ENCODE assay signal across 25 cellular contexts in genomic region chr11:33296695-33297094, GRCh38.
"Had no signal": no experiment of that assay in that cellular context is flagged by ENCODE, and none has a peak within 500 bp of the region (broad histone marks: within the 10 kb centered on the region; RNA-seq: fewer than 3 reads in every experiment).

No MANE protein-coding gene starts in this region.

- H3K4me3 Mint-ChIP-seq: activated naive CD4-positive, alpha-beta T cell treated with anti-CD3 and anti-CD28 coated beads for 36 hours; activated naive CD8-positive, alpha-beta T cell; activated T-cell treated with anti-CD3 and anti-CD28 coated beads, Interleukin-2, amount 50 U/mL, for 4 hours; brain; T-helper 2 cell treated with Interferon-gamma antibody and Interleukin-4, amounts not matched to agents 5 μg/mL and 100 μg/mL, for 36 hours had no signal

- H3K9me3 Mint-ChIP-seq: activated naive CD4-positive, alpha-beta T cell treated with anti-CD3 and anti-CD28 coated beads for 36 hours; activated T-cell treated with anti-CD3 and anti-CD28 coated beads, Interleukin-2, amount 50 U/mL, for 4 hours had no signal

- H3K27ac Mint-ChIP-seq: activated naive CD4-positive, alpha-beta T cell treated with anti-CD3 and anti-CD28 coated beads for 36 hours; activated naive CD8-positive, alpha-beta T cell; T-helper 2 cell treated with Interferon-gamma antibody and Interleukin-4, amounts not matched to agents 5 μg/mL and 100 μg/mL, for 36 hours had no signal

- H3K27me3 Mint-ChIP-seq: activated naive CD8-positive, alpha-beta T cell had no signal

- H3K4me1 ChIP-seq: SJCRH30 had no signal

- H3K27me3 ChIP-seq: SJCRH30 had no signal

- H3K27ac ChIP-seq: SJCRH30, WERI-Rb-1 had no signal

- H3K4me3 ChIP-seq: K562, SJCRH30 had no signal

- ATAC-seq: activated T-cell treated with anti-CD3 and anti-CD28 coated beads, Interleukin-2, amount 50 U/mL, for 4 hours; K562; Right ventricle myocardium inferior had no signal

- DNase-seq: activated CD4-positive, alpha-beta T cell treated with anti-CD3 and anti-CD28 coated beads for 48 hours; activated CD4-positive, alpha-beta T cell treated with anti-CD3 and anti-CD28 coated beads, Interleukin-2, amount 50 U/mL, for 4 hours; activated CD8-positive, alpha-beta memory T cell treated with anti-CD3 and anti-CD28 coated beads for 24 hours; activated gamma-delta T cell; activated naive CD4-positive, alpha-beta T cell treated with anti-CD3 and anti-CD28 coated beads for 36 hours; activated T-cell treated with anti-CD3 and anti-CD28 coated beads, Interleukin-2, amount 50 U/mL, for 4 hours; amygdala; Karpas-422; MM.1S; NCI-H1105; NCI-H1436; NCI-H1694 treated with DMSO at 0.1 percent for 48 hours; NCI-H2029 treated with DMSO at 0.1 percent for 48 hours; NCI-H526; NCI-H774; RPMI8226; SJCRH30; SK-N-SH; T-helper 1 cell; WERI-Rb-1 had no signal

- H3K9me3 ChIP-seq: SJCRH30, SK-N-SH had no signal

- H3K36me3 ChIP-seq: WERI-Rb-1 had no signal
